Comparison of ENCODE assay signal across 2 cellular contexts in genomic region chr20:14264869-14265268, GRCh38.
TF ChIP-seq lines count a peak whose summit lies in the region.

No MANE protein-coding gene starts in this region.

TF ChIP-seq in HCT116, 20 proteins besides CTCF, POLR2A, EP300 and RAD21 (continued from another document):
- TF ChIP-seq REST (IDR thresholded peaks at IDR 0.05; ENCODE audit: low read depth) (no peak), ELF1 (IDR thresholded peaks at IDR 0.05; ENCODE audit: borderline replicate concordance, low read depth) (no peak)

TF ChIP-seq in SK-N-SH treated with all-trans-retinoic acid at 6 μM for 48 hours, 23 proteins besides CTCF, POLR2A, EP300 and RAD21 (continued from another document):
- TF ChIP-seq ZNF70 (CRISPR knock-in tag; IDR thresholded peaks at IDR 0.05) = no peak
- no peak for TF ChIP-seq TOX (CRISPR knock-in tag; IDR thresholded peaks at IDR 0.05; ENCODE audit: borderline replicate concordance)
